17 cellular contexts compared by ENCODE assay signal in genomic region chr5:39201795-39202593, GRCh38. TPM values are rescaled to one million over a fixed set of nuclear protein-coding genes. Genes with fewer than 3 reads are reported as not detected.
DNase-seq lines count a peak whose midpoint lies in the region; ATAC-seq and TF ChIP-seq lines count a peak whose summit lies in the region.
"Had no signal": no experiment of that assay in that cellular context is flagged by ENCODE, and none has a peak within 500 bp of the region (broad histone marks: within the 10 kb centered on the region; RNA-seq: fewer than 3 reads in every experiment).

No MANE protein-coding gene starts in this region.

- H3K4me3 ChIP-seq in esophagus squamous epithelium (peak overlapping the region in 2 of 4 donors; percentile 22 to 32), stomach (peak overlapping the region in 2 of 4 donors; percentile 12 to 19)
- H3K4me3 ChIP-seq: PC-9, right atrium auricular region had no signal

- H3K27ac Mint-ChIP-seq in activated CD8-positive, alpha-beta memory T cell treated with anti-CD3 and anti-CD28 coated beads, Interleukin-2, amount 10 ng/mL, durations not matched to agents 7 days and 5 days = peak overlapping the region; percentile 95
- H3K27ac Mint-ChIP-seq in activated CD4-positive, alpha-beta memory T cell treated with anti-CD3 and anti-CD28 coated beads for 36 hours = peak overlapping the region; percentile 95
- H3K27ac Mint-ChIP-seq: H9, nephron progenitor cell had no signal

- TF ChIP-seq CTCF in esophagus squamous epithelium (IDR thresholded peaks at IDR 0.05) = no peak
- no peak for TF ChIP-seq CTCF in stomach (IDR thresholded peaks at IDR 0.05)

- H3K27me3 ChIP-seq in esophagus squamous epithelium (no peaks in the 10 kb centered on the region), stomach (peaks cover 0 to 3% (median 0%) of the 10 kb centered on the region in 3 donors)
- H3K27me3 ChIP-seq: right atrium auricular region had no signal

- H3K9me3 Mint-ChIP-seq in activated CD8-positive, alpha-beta memory T cell treated with anti-CD3 and anti-CD28 coated beads, Interleukin-2, amount 10 ng/mL, durations not matched to agents 7 days and 5 days (ENCODE audit: low read depth) = no peaks in the 10 kb centered on the region
- H3K9me3 Mint-ChIP-seq in activated CD4-positive, alpha-beta memory T cell treated with anti-CD3 and anti-CD28 coated beads for 36 hours = no peaks in the 10 kb centered on the region
- H3K9me3 Mint-ChIP-seq: H9, nephron progenitor cell had no signal

- no peaks in the 10 kb centered on the region for H3K36me3 ChIP-seq in esophagus squamous epithelium
- no peaks in the 10 kb centered on the region for H3K36me3 ChIP-seq in stomach
- H3K36me3 ChIP-seq: right atrium auricular region had no signal

- peaks cover 41% of the 10 kb centered on the region for H3K4me1 Mint-ChIP-seq in activated CD8-positive, alpha-beta memory T cell treated with anti-CD3 and anti-CD28 coated beads, Interleukin-2, amount 10 ng/mL, durations not matched to agents 7 days and 5 days
- peaks cover 33% of the 10 kb centered on the region for H3K4me1 Mint-ChIP-seq in activated CD4-positive, alpha-beta memory T cell treated with anti-CD3 and anti-CD28 coated beads for 36 hours (ENCODE audit: low read depth)
- H3K4me1 Mint-ChIP-seq: H9, nephron progenitor cell had no signal

- intact Hi-C loops in activated CD4-positive, alpha-beta memory T cell treated with anti-CD3 and anti-CD28 coated beads for 36 hours (cut with micrococcal nuclease) = loop anchor here (1.0 to 10.0 kb wide), 4 partner anchors 8 to 1283 kb away; no protein-coding TSS in a partner anchor
- intact Hi-C loops in esophagus squamous epithelium (cut with DNase I) (no loop called here), stomach (cut with DNase I; ENCODE audit: low total_unique reads) (no loop called here)

- DNase-seq in activated CD8-positive, alpha-beta memory T cell treated with anti-CD3 and anti-CD28 coated beads, Interleukin-2, amount 10 ng/mL, durations not matched to agents 7 days and 5 days = no peak
- no peak for DNase-seq in activated CD8-positive, alpha-beta memory T cell treated with anti-CD3 and anti-CD28 coated beads, Interleukin-2, amount 50 U/mL, for 4 hours
- DNase-seq in activated CD4-positive, alpha-beta memory T cell treated with anti-CD3 and anti-CD28 coated beads for 36 hours = no peak
- DNase-seq in esophagus squamous epithelium (lab: John Stamatoyannopoulos, UW) = no peak
- DNase-seq in stomach = no peak
- no peak for DNase-seq in kidney tubule cell (ENCODE audit: low spot score)
- no peak for DNase-seq in GOT3 (lab: John Stamatoyannopoulos, UW)
- DNase-seq: cerebellar nuclear complex, erythroblast, H9, left colon, NCI-H187, NCI-H524, nephron progenitor cell, PC-9 had no signal

- TF ChIP-seq POLR2A in esophagus squamous epithelium (IDR thresholded peaks at IDR 0.05) = no peak
- TF ChIP-seq POLR2A in stomach (IDR thresholded peaks at IDR 0.05) = no peak

- ATAC-seq in activated CD8-positive, alpha-beta memory T cell treated with anti-CD3 and anti-CD28 coated beads, Interleukin-2, amount 10 ng/mL, durations not matched to agents 7 days and 5 days = no peak
- no peak for ATAC-seq in GM19455 (IDR thresholded peaks at IDR 0.05; ENCODE audit: unreplicated experiment)
- ATAC-seq: left colon had no signal

- H3K4me1 ChIP-seq in esophagus squamous epithelium = peaks cover 0 to 13% (median 5%) of the 10 kb centered on the region in 3 donors
- peaks cover 0 to 5% (median 0%) of the 10 kb centered on the region in 4 donors for H3K4me1 ChIP-seq in stomach
- H3K4me1 ChIP-seq: right atrium auricular region had no signal

- peak overlapping the region; percentile 97 for H3K4me3 Mint-ChIP-seq in activated CD8-positive, alpha-beta memory T cell treated with anti-CD3 and anti-CD28 coated beads, Interleukin-2, amount 10 ng/mL, durations not matched to agents 7 days and 5 days
- peak overlapping the region; percentile 88 for H3K4me3 Mint-ChIP-seq in activated CD4-positive, alpha-beta memory T cell treated with anti-CD3 and anti-CD28 coated beads for 36 hours
- H3K4me3 Mint-ChIP-seq: H9, nephron progenitor cell had no signal

- H3K9me3 ChIP-seq in esophagus squamous epithelium = no peaks in the 10 kb centered on the region
- H3K9me3 ChIP-seq in stomach = no peaks in the 10 kb centered on the region
- H3K9me3 ChIP-seq: right atrium auricular region had no signal

- H3K36me3 Mint-ChIP-seq in activated CD8-positive, alpha-beta memory T cell treated with anti-CD3 and anti-CD28 coated beads, Interleukin-2, amount 10 ng/mL, durations not matched to agents 7 days and 5 days = peaks cover 40% of the 10 kb centered on the region
- peaks cover 27% of the 10 kb centered on the region for H3K36me3 Mint-ChIP-seq in activated CD4-positive, alpha-beta memory T cell treated with anti-CD3 and anti-CD28 coated beads for 36 hours

- CTCF ChIA-PET in activated CD8-positive, alpha-beta memory T cell treated with anti-CD3 and anti-CD28 coated beads, Interleukin-2, amount 10 ng/mL, durations not matched to agents 7 days and 5 days (lab: Charles Lee) = interaction anchor here (0.8 to 5.7 kb wide), 16 partner anchors 9 to 174 kb away, joined by 3 to 51 read pairs (median 8); no protein-coding TSS in a partner anchor
- CTCF ChIA-PET in activated CD4-positive, alpha-beta memory T cell treated with anti-CD3 and anti-CD28 coated beads for 36 hours (lab: Charles Lee) = interaction anchor here (0.6 to 8.7 kb wide), 17 partner anchors 7 to 237 kb away, joined by 3 to 75 read pairs (median 9); partner anchors contain the start of gene FYB1

- no peaks in the 10 kb centered on the region for H3K27me3 Mint-ChIP-seq in activated CD8-positive, alpha-beta memory T cell treated with anti-CD3 and anti-CD28 coated beads, Interleukin-2, amount 10 ng/mL, durations not matched to agents 7 days and 5 days
- no peaks in the 10 kb centered on the region for H3K27me3 Mint-ChIP-seq in activated CD4-positive, alpha-beta memory T cell treated with anti-CD3 and anti-CD28 coated beads for 36 hours

- WGBS in esophagus squamous epithelium, 2 donors = 77 to 82% methylated on average over 10 to 11 of the region's 11 CpGs
- 81 to 89% (median 87%) methylated on average over 11 of the region's 11 CpGs for WGBS in stomach, 5 donors

- TF ChIP-seq EP300 in stomach (IDR thresholded peaks at IDR 0.05) = no peak

- H3K27ac ChIP-seq in esophagus squamous epithelium = peak overlapping the region; percentile 18 to 59 (median 34)
- H3K27ac ChIP-seq in stomach = peak overlapping the region; percentile 18 to 72 (median 48)
- H3K27ac ChIP-seq: PC-9, right atrium auricular region had no signal

- POLR2A ChIA-PET in activated CD4-positive, alpha-beta memory T cell treated with anti-CD3 and anti-CD28 coated beads for 36 hours (lab: Charles Lee) = interaction anchor here (1.0 to 5.3 kb wide), 11 partner anchors 8 to 72 kb away, joined by 3 to 91 read pairs (median 8); no protein-coding TSS in a partner anchor

RNA-seq across cellular contexts. Expression of gene FYB1, which starts 17.4 kb away (rescaled TPM):
- 100 to 1,000 TPM; 198 to 270 TPM for total RNA-seq in activated CD8-positive, alpha-beta memory T cell treated with anti-CD3 and anti-CD28 coated beads, Interleukin-2, amount 10 ng/mL, durations not matched to agents 7 days and 5 days
- 100 to 1,000 TPM; 105 to 106 TPM for total RNA-seq in activated CD4-positive, alpha-beta memory T cell treated with anti-CD3 and anti-CD28 coated beads for 36 hours
- total RNA-seq in esophagus squamous epithelium (10 to 100 TPM in 3 of 4 donors, 1 to 10 TPM in 1; 2.8 to 14.1 (median 11.9) TPM), stomach (10 to 100 TPM in 2 of 5 donors, 1 to 10 TPM in 3; 3.5 to 22.9 (median 9.2) TPM)
- 1 to 10 TPM; 2.0 to 4.7 (median 2.4) TPM for polyA plus RNA-seq in stomach
- total RNA-seq: H9 had no signal

Comparison
In these comparisons a context has a peak if more than half of its experiments do, and no peak if none do; other contexts are left out.
1. RNA of gene FYB1, which starts 17.4 kb away (total RNA-seq): 198 to 270 TPM in activated CD8-positive, alpha-beta memory T cell treated with anti-CD3 and anti-CD28 coated beads, Interleukin-2, amount 10 ng/mL, durations not matched to agents 7 days and 5 days and 105 to 106 TPM in activated CD4-positive, alpha-beta memory T cell treated with anti-CD3 and anti-CD28 coated beads for 36 hours; 2.8 to 14.1 TPM in esophagus squamous epithelium and 3.5 to 22.9 TPM in stomach; every median in the first group is over 4 times any median in the second.